ENCODE assay signal across 23 cellular contexts in the genomic region with DNA sequence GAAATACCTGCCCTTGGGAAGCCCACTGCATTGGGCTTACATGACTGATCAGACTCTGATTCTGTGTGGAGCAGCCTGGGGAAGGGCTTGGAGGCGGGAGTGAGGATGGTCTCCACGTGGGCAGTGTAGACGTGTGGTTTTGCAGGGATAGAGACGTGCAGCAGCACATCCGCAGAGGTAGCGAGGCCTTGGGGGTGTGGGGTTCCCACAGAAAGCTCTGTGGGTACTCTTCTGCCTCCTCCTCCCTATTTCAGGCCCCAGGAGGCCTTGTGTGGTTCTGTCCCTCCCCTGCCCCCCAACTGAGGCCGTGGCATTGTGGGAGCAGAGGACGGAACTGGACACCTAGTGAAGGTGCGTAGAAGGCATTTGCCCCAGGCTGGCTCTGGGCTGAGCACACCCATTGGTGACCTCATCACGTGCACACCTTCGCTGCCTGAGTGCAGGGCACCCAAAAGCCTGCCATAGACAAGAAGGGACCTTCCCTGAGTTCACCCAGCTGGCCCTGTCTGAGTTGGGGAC. TPM values are rescaled to one million over a fixed set of nuclear protein-coding genes. Genes with fewer than 3 reads are reported as not detected.
DNase-seq lines count a peak whose midpoint lies in the region; ATAC-seq and TF ChIP-seq lines count a peak whose summit lies in the region.
"Had no signal": no experiment of that assay in that cellular context is flagged by ENCODE, and none has a peak within 500 bp of the region (broad histone marks: within the 10 kb centered on the region; RNA-seq: fewer than 3 reads in every experiment).

No MANE protein-coding gene starts in this region.

- H3K4me1 Mint-ChIP-seq in activated T-cell treated with anti-CD3 and anti-CD28 coated beads, Interleukin-2, amount 50 U/mL, for 24 hours (ENCODE audit: low read depth) = peaks cover 61% of the 10 kb centered on the region
- H3K4me1 Mint-ChIP-seq in T-helper 17 cell = peaks cover 41% of the 10 kb centered on the region
- peaks cover 60 to 86% of the 10 kb centered on the region in 2 donors for H3K4me1 Mint-ChIP-seq in stimulated activated naive B cell treated with anti-CD40 and anti-IgM and Interleukin-4, amounts not matched to agents 10 μg/mL and 1 μg/mL and 100 μg/mL, for 72 hours

- no peak for TF ChIP-seq CTCF in epithelial cell of esophagus (IDR thresholded peaks at IDR 0.05; ENCODE audit: insufficient read depth, low read depth, low read length, missing control alignments)

- ATAC-seq in T-helper 17 cell = no peak
- no peak for ATAC-seq in stimulated activated naive B cell treated with anti-CD40 and anti-IgM and Interleukin-4, amounts not matched to agents 10 μg/mL and 1 μg/mL and 100 μg/mL, for 72 hours (replicated peaks)
- no peak for ATAC-seq in GM18861 (IDR thresholded peaks at IDR 0.05; ENCODE audit: unreplicated experiment)
- no peak for ATAC-seq in left lobe of liver
- ATAC-seq: gastrocnemius medialis had no signal

- H3K27me3 Mint-ChIP-seq in activated T-cell treated with anti-CD3 and anti-CD28 coated beads, Interleukin-2, amount 50 U/mL, for 24 hours = no peaks in the 10 kb centered on the region
- no peaks in the 10 kb centered on the region for H3K27me3 Mint-ChIP-seq in T-helper 17 cell
- no peaks in the 10 kb centered on the region for H3K27me3 Mint-ChIP-seq in stimulated activated naive B cell treated with anti-CD40 and anti-IgM and Interleukin-4, amounts not matched to agents 10 μg/mL and 1 μg/mL and 100 μg/mL, for 72 hours
- H3K27me3 Mint-ChIP-seq: activated naive CD8-positive, alpha-beta T cell had no signal

- H3K4me3 ChIP-seq in epithelial cell of esophagus (ENCODE audit: low read length) = no peak overlapping the region
- H3K4me3 ChIP-seq: esophagus squamous epithelium, gastrocnemius medialis had no signal

- no peak for DNase-seq in activated T-cell treated with anti-CD3 and anti-CD28 coated beads, Interleukin-2, amount 50 U/mL, for 24 hours
- DNase-seq in activated T-cell treated with anti-CD3 and anti-CD28 coated beads for 4 hours (no peak), T-helper 17 cell (no peak), epithelial cell of esophagus (ENCODE audit: low read depth) (peak; percentile 29), NCI-H1436 treated with DMSO at 0.1 percent for 48 hours (lab: John Stamatoyannopoulos, UW) (no peak), left lobe of liver (ENCODE audit: low spot score) (no peak)
- no peak for DNase-seq in stimulated activated naive B cell treated with anti-CD40 and anti-IgM and Interleukin-4, amounts not matched to agents 10 μg/mL and 1 μg/mL and 100 μg/mL, for 72 hours
- DNase-seq: activated CD4-positive, CD25-positive, alpha-beta regulatory T cell; activated CD8-positive, alpha-beta memory T cell treated with anti-CD3 and anti-CD28 coated beads for 24 hours; effector CD4-positive, alpha-beta T cell; esophagus squamous epithelium; gastrocnemius medialis; MV-4-11; NCI-H187; NCI-H526; stimulated activated CD4-positive, alpha-beta T cell treated with anti-CD3 and anti-CD28 coated beads, Interleukin-4, amount 100 ng/mL, for 4 hours; substantia nigra; T1000 had no signal

- peak overlapping the region; percentile 78 for H3K27ac Mint-ChIP-seq in activated T-cell treated with anti-CD3 and anti-CD28 coated beads, Interleukin-2, amount 50 U/mL, for 24 hours
- H3K27ac Mint-ChIP-seq in T-helper 17 cell = peak overlapping the region; percentile 69
- H3K27ac Mint-ChIP-seq in stimulated activated naive B cell treated with anti-CD40 and anti-IgM and Interleukin-4, amounts not matched to agents 10 μg/mL and 1 μg/mL and 100 μg/mL, for 72 hours = peak overlapping the region; percentile 65
- H3K27ac Mint-ChIP-seq: activated naive CD8-positive, alpha-beta T cell had no signal

- H3K4me3 Mint-ChIP-seq in activated T-cell treated with anti-CD3 and anti-CD28 coated beads, Interleukin-2, amount 50 U/mL, for 24 hours = no peak overlapping the region
- H3K4me3 Mint-ChIP-seq in T-helper 17 cell = no peak overlapping the region
- no peak overlapping the region for H3K4me3 Mint-ChIP-seq in stimulated activated naive B cell treated with anti-CD40 and anti-IgM and Interleukin-4, amounts not matched to agents 10 μg/mL and 1 μg/mL and 100 μg/mL, for 72 hours
- H3K4me3 Mint-ChIP-seq: activated naive CD8-positive, alpha-beta T cell; CD14-positive monocyte had no signal

- no peaks in the 10 kb centered on the region for H3K9me3 Mint-ChIP-seq in activated T-cell treated with anti-CD3 and anti-CD28 coated beads, Interleukin-2, amount 50 U/mL, for 24 hours
- H3K9me3 Mint-ChIP-seq in stimulated activated naive B cell treated with anti-CD40 and anti-IgM and Interleukin-4, amounts not matched to agents 10 μg/mL and 1 μg/mL and 100 μg/mL, for 72 hours = no peaks in the 10 kb centered on the region
- H3K9me3 Mint-ChIP-seq: CD14-positive monocyte had no signal

- no peaks in the 10 kb centered on the region for H3K9me3 ChIP-seq in T-helper 17 cell (ENCODE audit: control insufficient read depth, low read length, poor library complexity, severe bottlenecking)
- H3K9me3 ChIP-seq: esophagus squamous epithelium, gastrocnemius medialis had no signal

- peaks cover 2% of the 10 kb centered on the region for H3K36me3 Mint-ChIP-seq in activated T-cell treated with anti-CD3 and anti-CD28 coated beads, Interleukin-2, amount 50 U/mL, for 24 hours (ENCODE audit: low read depth)
- H3K36me3 Mint-ChIP-seq in T-helper 17 cell (ENCODE audit: low read depth) = no peaks in the 10 kb centered on the region
- peaks cover 4 to 11% of the 10 kb centered on the region in 2 donors for H3K36me3 Mint-ChIP-seq in stimulated activated naive B cell treated with anti-CD40 and anti-IgM and Interleukin-4, amounts not matched to agents 10 μg/mL and 1 μg/mL and 100 μg/mL, for 72 hours
- H3K36me3 Mint-ChIP-seq: activated naive CD8-positive, alpha-beta T cell had no signal

RNA-seq across cellular contexts. Expression of a gene that starts 28.9 kb away (rescaled TPM):
- total RNA-seq in T-helper 17 cell = 10 to 100 TPM; 15.2 to 20.9 TPM
- 11.3 TPM for total RNA-seq in left lobe of liver

RNA-seq across cellular contexts. Expression of a gene that starts 38.9 kb away (rescaled TPM):
- total RNA-seq in T-helper 17 cell (under 1 TPM; 0.57 to 0.97 TPM), left lobe of liver (not detected)
- total RNA-seq: HT1080 had no signal

RNA-seq across cellular contexts. Expression of a gene that starts 42.8 kb away (rescaled TPM):
- 1 to 10 TPM; 8.8 TPM for total RNA-seq in T-helper 17 cell
- total RNA-seq in left lobe of liver = 11.7 TPM

RNA-seq across cellular contexts. Expression of a gene that starts 45.6 kb away (rescaled TPM):
- total RNA-seq in T-helper 17 cell (1 to 10 TPM; 3.4 to 3.5 TPM), left lobe of liver (0.35 TPM)
- total RNA-seq: G401, gastrocnemius medialis, HT1080 had no signal

RNA-seq across cellular contexts. Expression of a gene that starts 56.2 kb away (rescaled TPM):
- total RNA-seq in T-helper 17 cell (10 to 100 TPM; 47.5 to 61.2 TPM), left lobe of liver (30.6 TPM)
